ENCODE assay signal across 1 cellular context in the genomic region with DNA sequence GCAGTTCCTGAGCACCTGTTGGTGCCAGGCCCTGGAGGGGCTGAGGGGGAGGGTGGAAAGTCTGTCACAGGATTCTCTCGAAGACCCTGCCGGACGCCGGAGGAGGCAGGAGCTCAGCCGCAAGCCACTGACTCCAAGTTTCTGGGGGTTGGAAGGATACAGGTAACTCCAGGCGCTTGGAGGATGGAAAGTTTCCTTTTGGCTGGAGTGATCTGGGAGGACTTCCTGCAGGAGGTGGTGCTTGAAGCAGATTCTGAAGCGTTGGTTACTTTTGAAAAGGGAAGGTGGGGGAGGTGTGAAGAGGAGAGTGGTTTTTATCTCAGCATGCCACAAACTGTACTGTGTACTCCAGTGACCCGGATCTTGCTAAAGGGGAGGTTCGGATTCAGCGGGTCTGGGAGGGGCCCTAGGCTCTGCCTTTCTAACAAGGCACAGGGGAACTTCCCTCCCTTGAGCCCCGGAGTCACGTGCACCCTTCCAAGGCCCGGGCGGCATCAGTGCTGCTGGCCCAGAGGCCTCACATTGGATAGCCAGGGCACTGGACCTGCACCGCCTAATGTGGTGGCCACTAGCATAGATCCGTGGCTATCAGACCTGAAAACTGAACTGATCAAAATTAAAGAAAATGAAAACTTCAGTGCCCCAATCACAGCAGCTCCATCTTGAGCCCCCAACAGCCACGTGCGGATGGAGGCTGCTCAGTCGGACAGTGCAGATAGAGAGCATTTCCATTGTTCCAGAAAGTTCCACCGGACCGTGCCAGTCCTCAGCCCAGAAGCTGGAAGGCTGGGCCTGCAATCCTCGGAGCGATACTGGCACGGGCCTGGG.
TF ChIP-seq lines count a peak whose summit lies in the region.

No MANE protein-coding gene starts in this region.

TF ChIP-seq in K562, 482 proteins besides CTCF, POLR2A, EP300 and RAD21 (continued from another document and continues in another):
- TF ChIP-seq ZKSCAN3 (CRISPR knock-in tag; IDR thresholded peaks at IDR 0.05) (0 out of 2 replicates have a peak, but pooled peaks have one; percentile 44), CHD1 (IDR thresholded peaks at IDR 0.05; ENCODE audit: low read length) (no peak), RBBP5 (IDR thresholded peaks at IDR 0.05; ENCODE audit: borderline replicate concordance, insufficient read depth, low read length, poor library complexity, severe bottlenecking) (peak; percentile 2), ARNT (IDR thresholded peaks at IDR 0.05) (peak; percentile 72 to 94), CBFA2T3 (IDR thresholded peaks at IDR 0.05) (no peak), GABPB2 (CRISPR knock-in tag; conservative IDR thresholded peaks at IDR 0.05) (no peak), KAT2B (IDR thresholded peaks at IDR 0.05; ENCODE audit: low read depth, low read length) (no peak), ZNF232 (CRISPR knock-in tag; IDR thresholded peaks at IDR 0.05) (no peak), ESRRB (CRISPR knock-in tag; IDR thresholded peaks at IDR 0.05; ENCODE audit: borderline replicate concordance) (no peak), TCF3 (CRISPR knock-in tag; IDR thresholded peaks at IDR 0.05) (peak; percentile 82), NBN (IDR thresholded peaks at IDR 0.05; ENCODE audit: low read depth) (peak; percentile 99), SMARCC2 (IDR thresholded peaks at IDR 0.05; ENCODE audit: low read depth) (no peak; the same call in 1 of the 2 replicates), TFAM (CRISPR knock-in tag; conservative IDR thresholded peaks at IDR 0.05) (no peak), CREB1 (IDR thresholded peaks at IDR 0.05) (no peak; the same call in 1 of the 2 replicates), CREB1 (CRISPR knock-in tag; IDR thresholded peaks at IDR 0.05) (no peak; the same call in 1 of the 2 replicates), KLF10 (CRISPR knock-in tag; IDR thresholded peaks at IDR 0.05) (no peak), ELF2 (CRISPR knock-in tag; IDR thresholded peaks at IDR 0.05) (no peak), ZNF431 (CRISPR knock-in tag; IDR thresholded peaks at IDR 0.05) (no peak; the same call in 1 of the 2 replicates), YY1 (IDR thresholded peaks at IDR 0.05; ENCODE audit: borderline replicate concordance in 1 of 3, control insufficient read depth in 1 of 3, extremely low read depth in 1 of 3, insufficient read depth in 3 of 3, insufficient read length in 1 of 3, insufficient replicate concordance in 2 of 3, low read depth in 1 of 3, low read length in 2 of 3) (no peak), ZNF57 (CRISPR knock-in tag; IDR thresholded peaks at IDR 0.05) (0 out of 2 replicates have a peak, but pooled peaks have one; percentile 28), BMI1 (IDR thresholded peaks at IDR 0.05; ENCODE audit: low read length) (no peak), EWSR1 (IDR thresholded peaks at IDR 0.05; ENCODE audit: borderline replicate concordance, low read depth, partially characterized antibody) (no peak), POLR2AphosphoS2 (IDR thresholded peaks at IDR 0.05; ENCODE audit: low read length) (no peak), SRSF7 (optimal IDR thresholded peaks at IDR 0.05; ENCODE audit: low read depth, low read length) (no peak), SIN3A (IDR thresholded peaks at IDR 0.05; ENCODE audit: borderline replicate concordance in 2 of 2, control insufficient read depth in 1 of 2, low read depth in 2 of 2, low read length in 2 of 2) (peak; percentile 39 to 50; a peak in 1 of 4 replicates), ADNP (tag; IDR thresholded peaks at IDR 0.05) (no peak), ZNF668 (CRISPR knock-in tag; IDR thresholded peaks at IDR 0.05) (no peak), CHD4 (IDR thresholded peaks at IDR 0.05; ENCODE audit: insufficient read depth, insufficient replicate concordance, low read depth, low read length, poor library complexity, severe bottlenecking) (peak; percentile 71), NUFIP1 (IDR thresholded peaks at IDR 0.05; ENCODE audit: partially characterized antibody) (no peak), COPS2 (conservative IDR thresholded peaks at IDR 0.05) (no peak), HIVEP1 (CRISPR knock-in tag; IDR thresholded peaks at IDR 0.05) (no peak), MEF2D (tag; conservative IDR thresholded peaks at IDR 0.05; ENCODE audit: low read depth) (no peak), HMG20B (CRISPR knock-in tag; IDR thresholded peaks at IDR 0.05) (no peak), SNRNP70 (optimal IDR thresholded peaks at IDR 0.05; ENCODE audit: low read depth, low read length) (no peak), POLR2AphosphoS5 (IDR thresholded peaks at IDR 0.05; ENCODE audit: control insufficient read depth, insufficient read depth, low read depth, low read length) (peak; percentile 32)
- TF ChIP-seq, protein P1, sequence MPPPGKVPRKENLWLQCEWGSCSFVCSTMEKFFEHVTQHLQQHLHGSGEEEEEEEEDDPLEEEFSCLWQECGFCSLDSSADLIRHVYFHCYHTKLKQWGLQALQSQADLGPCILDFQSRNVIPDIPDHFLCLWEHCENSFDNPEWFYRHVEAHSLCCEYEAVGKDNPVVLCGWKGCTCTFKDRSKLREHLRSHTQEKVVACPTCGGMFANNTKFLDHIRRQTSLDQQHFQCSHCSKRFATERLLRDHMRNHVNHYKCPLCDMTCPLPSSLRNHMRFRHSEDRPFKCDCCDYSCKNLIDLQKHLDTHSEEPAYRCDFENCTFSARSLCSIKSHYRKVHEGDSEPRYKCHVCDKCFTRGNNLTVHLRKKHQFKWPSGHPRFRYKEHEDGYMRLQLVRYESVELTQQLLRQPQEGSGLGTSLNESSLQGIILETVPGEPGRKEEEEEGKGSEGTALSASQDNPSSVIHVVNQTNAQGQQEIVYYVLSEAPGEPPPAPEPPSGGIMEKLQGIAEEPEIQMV (tag; conservative IDR thresholded peaks at IDR 0.05; ENCODE audit: low read depth): no peak
- TF ChIP-seq, protein P2, sequence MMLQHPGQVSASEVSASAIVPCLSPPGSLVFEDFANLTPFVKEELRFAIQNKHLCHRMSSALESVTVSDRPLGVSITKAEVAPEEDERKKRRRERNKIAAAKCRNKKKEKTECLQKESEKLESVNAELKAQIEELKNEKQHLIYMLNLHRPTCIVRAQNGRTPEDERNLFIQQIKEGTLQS (IDR thresholded peaks at IDR 0.05): no peak
- TF ChIP-seq, protein P2 (CRISPR knock-in tag; conservative IDR thresholded peaks at IDR 0.05): no peak
- TF ChIP-seq, protein P3, sequence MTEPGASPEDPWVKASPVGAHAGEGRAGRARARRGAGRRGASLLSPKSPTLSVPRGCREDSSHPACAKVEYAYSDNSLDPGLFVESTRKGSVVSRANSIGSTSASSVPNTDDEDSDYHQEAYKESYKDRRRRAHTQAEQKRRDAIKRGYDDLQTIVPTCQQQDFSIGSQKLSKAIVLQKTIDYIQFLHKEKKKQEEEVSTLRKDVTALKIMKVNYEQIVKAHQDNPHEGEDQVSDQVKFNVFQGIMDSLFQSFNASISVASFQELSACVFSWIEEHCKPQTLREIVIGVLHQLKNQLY (CRISPR knock-in tag; conservative IDR thresholded peaks at IDR 0.05): 0 out of 4 replicates have a peak, but pooled peaks of 1 of the 2 experiments have one; percentile 12
- TF ChIP-seq, protein P4, sequence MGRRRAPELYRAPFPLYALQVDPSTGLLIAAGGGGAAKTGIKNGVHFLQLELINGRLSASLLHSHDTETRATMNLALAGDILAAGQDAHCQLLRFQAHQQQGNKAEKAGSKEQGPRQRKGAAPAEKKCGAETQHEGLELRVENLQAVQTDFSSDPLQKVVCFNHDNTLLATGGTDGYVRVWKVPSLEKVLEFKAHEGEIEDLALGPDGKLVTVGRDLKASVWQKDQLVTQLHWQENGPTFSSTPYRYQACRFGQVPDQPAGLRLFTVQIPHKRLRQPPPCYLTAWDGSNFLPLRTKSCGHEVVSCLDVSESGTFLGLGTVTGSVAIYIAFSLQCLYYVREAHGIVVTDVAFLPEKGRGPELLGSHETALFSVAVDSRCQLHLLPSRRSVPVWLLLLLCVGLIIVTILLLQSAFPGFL (CRISPR knock-in tag; IDR thresholded peaks at IDR 0.05): no peak
- TF ChIP-seq, protein P5, sequence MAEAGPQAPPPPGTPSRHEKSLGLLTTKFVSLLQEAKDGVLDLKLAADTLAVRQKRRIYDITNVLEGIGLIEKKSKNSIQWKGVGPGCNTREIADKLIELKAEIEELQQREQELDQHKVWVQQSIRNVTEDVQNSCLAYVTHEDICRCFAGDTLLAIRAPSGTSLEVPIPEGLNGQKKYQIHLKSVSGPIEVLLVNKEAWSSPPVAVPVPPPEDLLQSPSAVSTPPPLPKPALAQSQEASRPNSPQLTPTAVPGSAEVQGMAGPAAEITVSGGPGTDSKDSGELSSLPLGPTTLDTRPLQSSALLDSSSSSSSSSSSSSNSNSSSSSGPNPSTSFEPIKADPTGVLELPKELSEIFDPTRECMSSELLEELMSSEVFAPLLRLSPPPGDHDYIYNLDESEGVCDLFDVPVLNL (CRISPR knock-in tag; IDR thresholded peaks at IDR 0.05; ENCODE audit: low read depth): no peak
- TF ChIP-seq, protein P6, sequence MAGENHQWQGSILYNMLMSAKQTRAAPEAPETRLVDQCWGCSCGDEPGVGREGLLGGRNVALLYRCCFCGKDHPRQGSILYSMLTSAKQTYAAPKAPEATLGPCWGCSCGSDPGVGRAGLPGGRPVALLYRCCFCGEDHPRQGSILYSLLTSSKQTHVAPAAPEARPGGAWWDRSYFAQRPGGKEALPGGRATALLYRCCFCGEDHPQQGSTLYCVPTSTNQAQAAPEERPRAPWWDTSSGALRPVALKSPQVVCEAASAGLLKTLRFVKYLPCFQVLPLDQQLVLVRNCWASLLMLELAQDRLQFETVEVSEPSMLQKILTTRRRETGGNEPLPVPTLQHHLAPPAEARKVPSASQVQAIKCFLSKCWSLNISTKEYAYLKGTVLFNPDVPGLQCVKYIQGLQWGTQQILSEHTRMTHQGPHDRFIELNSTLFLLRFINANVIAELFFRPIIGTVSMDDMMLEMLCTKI (IDR thresholded peaks at IDR 0.05; ENCODE audit: partially characterized antibody): no peak
- TF ChIP-seq, protein P7, sequence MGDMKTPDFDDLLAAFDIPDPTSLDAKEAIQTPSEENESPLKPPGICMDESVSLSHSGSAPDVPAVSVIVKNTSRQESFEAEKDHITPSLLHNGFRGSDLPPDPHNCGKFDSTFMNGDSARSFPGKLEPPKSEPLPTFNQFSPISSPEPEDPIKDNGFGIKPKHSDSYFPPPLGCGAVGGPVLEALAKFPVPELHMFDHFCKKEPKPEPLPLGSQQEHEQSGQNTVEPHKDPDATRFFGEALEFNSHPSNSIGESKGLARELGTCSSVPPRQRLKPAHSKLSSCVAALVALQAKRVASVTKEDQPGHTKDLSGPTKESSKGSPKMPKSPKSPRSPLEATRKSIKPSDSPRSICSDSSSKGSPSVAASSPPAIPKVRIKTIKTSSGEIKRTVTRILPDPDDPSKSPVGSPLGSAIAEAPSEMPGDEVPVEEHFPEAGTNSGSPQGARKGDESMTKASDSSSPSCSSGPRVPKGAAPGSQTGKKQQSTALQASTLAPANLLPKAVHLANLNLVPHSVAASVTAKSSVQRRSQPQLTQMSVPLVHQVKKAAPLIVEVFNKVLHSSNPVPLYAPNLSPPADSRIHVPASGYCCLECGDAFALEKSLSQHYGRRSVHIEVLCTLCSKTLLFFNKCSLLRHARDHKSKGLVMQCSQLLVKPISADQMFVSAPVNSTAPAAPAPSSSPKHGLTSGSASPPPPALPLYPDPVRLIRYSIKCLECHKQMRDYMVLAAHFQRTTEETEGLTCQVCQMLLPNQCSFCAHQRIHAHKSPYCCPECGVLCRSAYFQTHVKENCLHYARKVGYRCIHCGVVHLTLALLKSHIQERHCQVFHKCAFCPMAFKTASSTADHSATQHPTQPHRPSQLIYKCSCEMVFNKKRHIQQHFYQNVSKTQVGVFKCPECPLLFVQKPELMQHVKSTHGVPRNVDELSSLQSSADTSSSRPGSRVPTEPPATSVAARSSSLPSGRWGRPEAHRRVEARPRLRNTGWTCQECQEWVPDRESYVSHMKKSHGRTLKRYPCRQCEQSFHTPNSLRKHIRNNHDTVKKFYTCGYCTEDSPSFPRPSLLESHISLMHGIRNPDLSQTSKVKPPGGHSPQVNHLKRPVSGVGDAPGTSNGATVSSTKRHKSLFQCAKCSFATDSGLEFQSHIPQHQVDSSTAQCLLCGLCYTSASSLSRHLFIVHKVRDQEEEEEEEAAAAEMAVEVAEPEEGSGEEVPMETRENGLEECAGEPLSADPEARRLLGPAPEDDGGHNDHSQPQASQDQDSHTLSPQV (IDR thresholded peaks at IDR 0.05): no peak
- TF ChIP-seq, protein P8, sequence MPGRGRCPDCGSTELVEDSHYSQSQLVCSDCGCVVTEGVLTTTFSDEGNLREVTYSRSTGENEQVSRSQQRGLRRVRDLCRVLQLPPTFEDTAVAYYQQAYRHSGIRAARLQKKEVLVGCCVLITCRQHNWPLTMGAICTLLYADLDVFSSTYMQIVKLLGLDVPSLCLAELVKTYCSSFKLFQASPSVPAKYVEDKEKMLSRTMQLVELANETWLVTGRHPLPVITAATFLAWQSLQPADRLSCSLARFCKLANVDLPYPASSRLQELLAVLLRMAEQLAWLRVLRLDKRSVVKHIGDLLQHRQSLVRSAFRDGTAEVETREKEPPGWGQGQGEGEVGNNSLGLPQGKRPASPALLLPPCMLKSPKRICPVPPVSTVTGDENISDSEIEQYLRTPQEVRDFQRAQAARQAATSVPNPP (IDR thresholded peaks at IDR 0.05; ENCODE audit: borderline replicate concordance, insufficient read depth, insufficient read length): no peak
